9 cellular contexts compared by ENCODE assay signal in the genomic region with DNA sequence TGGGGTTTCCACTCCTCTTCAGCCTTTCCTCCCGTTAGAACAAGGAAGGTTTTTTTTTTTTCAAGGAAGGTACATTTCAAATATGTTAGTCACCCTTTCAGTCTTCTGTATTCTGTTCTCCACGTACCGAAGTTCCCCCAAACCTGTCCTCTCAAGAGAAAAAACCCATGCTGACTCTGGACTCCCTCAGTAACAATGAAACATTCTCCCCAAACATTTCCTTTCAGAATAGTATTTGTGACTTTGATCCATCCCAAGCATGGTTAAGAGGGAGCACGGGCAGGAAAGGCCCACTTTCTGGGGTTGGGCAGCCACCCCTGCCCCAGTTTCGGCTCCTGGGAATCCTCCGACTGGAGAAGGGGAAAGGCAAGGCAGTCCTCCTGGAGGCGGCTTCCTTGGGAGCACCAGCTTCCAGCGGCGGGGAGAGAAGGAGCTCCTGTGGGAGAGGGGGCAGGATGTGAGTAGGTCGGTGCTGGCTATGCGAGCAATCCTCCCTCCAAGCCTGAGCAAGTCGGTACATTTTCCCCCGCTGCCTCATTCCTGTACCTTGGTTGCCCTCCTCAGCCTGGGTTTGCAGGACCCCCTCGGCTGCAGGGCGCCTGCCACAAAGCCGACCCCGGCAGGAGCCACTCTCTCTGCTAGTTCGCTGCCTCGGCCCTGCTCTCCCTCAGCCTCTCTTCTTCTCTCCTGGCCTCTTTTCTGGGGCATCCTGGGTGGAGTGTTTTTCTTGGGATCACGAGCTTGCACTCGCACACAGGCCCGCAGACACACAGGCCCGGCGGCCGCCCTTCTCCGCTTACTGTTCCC. TPM values are rescaled to one million over a fixed set of nuclear protein-coding genes. Genes with fewer than 3 reads are reported as not detected.
A peak's percentile ranks its signal among the peaks of the same experiment; 100 is the strongest.
DNase-seq lines count a peak whose midpoint lies in the region; ATAC-seq and TF ChIP-seq lines count a peak whose summit lies in the region.
"Had no signal": no experiment of that assay in that cellular context is flagged by ENCODE, and none has a peak within 500 bp of the region (broad histone marks: within the 10 kb centered on the region; RNA-seq: fewer than 3 reads in every experiment).

No MANE protein-coding gene starts in this region.

- no peaks in the 10 kb centered on the region for H3K36me3 ChIP-seq in esophagus muscularis mucosa
- no peaks in the 10 kb centered on the region for H3K36me3 ChIP-seq in ovary
- H3K36me3 ChIP-seq in MM.1S (replicated peaks; ENCODE audit: insufficient read depth, low read length) = no peaks in the 10 kb centered on the region

- H3K9me3 ChIP-seq in esophagus muscularis mucosa = no peaks in the 10 kb centered on the region
- H3K9me3 ChIP-seq in ovary = no peaks in the 10 kb centered on the region
- no peaks in the 10 kb centered on the region for H3K9me3 ChIP-seq in MM.1S (replicated peaks; ENCODE audit: insufficient read depth, low read length)

- no peak overlapping the region for H2AFZ ChIP-seq in MM.1S (ENCODE audit: low read length)

- TF ChIP-seq CTCF in Calu3 (IDR thresholded peaks at IDR 0.05; ENCODE audit: unreplicated experiment) = no peak
- no peak for TF ChIP-seq CTCF in RWPE1 (conservative IDR thresholded peaks at IDR 0.05; ENCODE audit: low read depth)
- no peak for TF ChIP-seq CTCF in esophagus muscularis mucosa (IDR thresholded peaks at IDR 0.05)
- no peak for TF ChIP-seq CTCF in ovary (IDR thresholded peaks at IDR 0.05)
- TF ChIP-seq CTCF in MM.1S (IDR thresholded peaks at IDR 0.05; ENCODE audit: low read length) = no peak

- no peaks in the 10 kb centered on the region for H3F3A ChIP-seq in MM.1S (ENCODE audit: insufficient read depth, low read length)

- peaks cover 8% of the 10 kb centered on the region for H3K27me3 Mint-ChIP-seq in Calu3 (ENCODE audit: unreplicated experiment)

- H3K4me1 ChIP-seq in esophagus muscularis mucosa (peaks cover 26 to 54% (median 52%) of the 10 kb centered on the region in 4 donors), ovary (ENCODE audit: insufficient read depth) (peaks cover 4% of the 10 kb centered on the region), MM.1S (ENCODE audit: low read length) (no peaks in the 10 kb centered on the region)

- no peak overlapping the region for H3K4me2 ChIP-seq in MM.1S (ENCODE audit: low read depth, low read length)

- peak overlapping the region; percentile 66 for H3K27ac Mint-ChIP-seq in Calu3 (ENCODE audit: unreplicated experiment)
- H3K27ac Mint-ChIP-seq: activated naive CD8-positive, alpha-beta T cell treated with anti-CD3 and anti-CD28 coated beads, Interleukin-2, amount 10 ng/mL, durations not matched to agents 7 days and 5 days had no signal

- TF ChIP-seq EP300 in esophagus muscularis mucosa (IDR thresholded peaks at IDR 0.05) (no peak), ovary (IDR thresholded peaks at IDR 0.05) (no peak)

- DNase-seq in Calu3 (no peak), RWPE1 (ENCODE audit: low spot score) (peak; percentile 59), esophagus muscularis mucosa (ENCODE audit: extremely low spot score) (no peak), ovary (peak in 1 of 5 donors; percentile 46), MM.1S (no peak), iPS-NIHi11 (ENCODE audit: low spot score) (no peak), Kasumi-1 (lab: John Stamatoyannopoulos, UW) (no peak)
- DNase-seq: activated naive CD8-positive, alpha-beta T cell treated with anti-CD3 and anti-CD28 coated beads, Interleukin-2, amount 10 ng/mL, durations not matched to agents 7 days and 5 days had no signal

- H3K9me2 ChIP-seq in MM.1S (replicated peaks; ENCODE audit: insufficient read depth, low read length) = no peaks in the 10 kb centered on the region

- peaks cover 0 to 10% (median 0%) of the 10 kb centered on the region in 4 donors for H3K27me3 ChIP-seq in esophagus muscularis mucosa
- no peaks in the 10 kb centered on the region for H3K27me3 ChIP-seq in ovary
- peaks cover 21% of the 10 kb centered on the region for H3K27me3 ChIP-seq in MM.1S (replicated peaks; ENCODE audit: insufficient read depth, low read length)

- WGBS in esophagus muscularis mucosa = 19% methylated on average over 7 of the region's 26 CpGs
- WGBS in ovary, 3 donors = 27 to 31% (median 28%) methylated on average over 26 of the region's 26 CpGs

- CTCF ChIA-PET in Calu3 (lab: Charles Lee) = interaction anchor here (0.5 to 3.2 kb wide), 13 partner anchors 9 to 823 kb away, joined by 3 to 19 read pairs (median 4); no protein-coding TSS in a partner anchor
- CTCF ChIA-PET in RWPE1 (lab: Yijun Ruan, JAX) = interaction anchor here (0.5 to 3.3 kb wide), 16 partner anchors 11 to 415 kb away, joined by 3 to 14 read pairs (median 4); a partner anchor contains a TSS

- ATAC-seq in HG03439 (IDR thresholded peaks at IDR 0.05; ENCODE audit: unreplicated experiment) = no peak

- H3K9ac ChIP-seq in MM.1S (ENCODE audit: low read length) = no peak overlapping the region

- POLR2A ChIA-PET in RWPE1 (lab: Yijun Ruan, JAX; ENCODE audit: low non-redundant PET) = interaction anchor here (1.0 to 1.1 kb wide), 2 partner anchors 32 to 232 kb away, joined by 3 to 4 read pairs; no protein-coding TSS in a partner anchor

- intact Hi-C loops in Calu3 (cut with micrococcal nuclease; ENCODE audit: unreplicated experiment) = loop anchor here (2.0 kb wide), 1 partner anchor 17 kb away; no protein-coding TSS in a partner anchor
- intact Hi-C loops in esophagus muscularis mucosa (cut with DNase I) = loop anchor here (2.0 to 5.0 kb wide), 5 partner anchors 37 to 1241 kb away; a partner anchor contains a TSS
- intact Hi-C loops in ovary (cut with DNase I) = no loop called here

- TF ChIP-seq POLR2A in esophagus muscularis mucosa (IDR thresholded peaks at IDR 0.05; ENCODE audit: low read depth) (no peak), ovary (IDR thresholded peaks at IDR 0.05) (no peak)

- H3K79me2 ChIP-seq in MM.1S (ENCODE audit: low read length) = no peaks in the 10 kb centered on the region

- H3K36me3 Mint-ChIP-seq in Calu3 (ENCODE audit: insufficient read depth, unreplicated experiment) = peaks cover 17% of the 10 kb centered on the region

- H3K4me1 Mint-ChIP-seq in Calu3 (ENCODE audit: low read depth, unreplicated experiment) = peaks cover 42% of the 10 kb centered on the region

- no TSS peak for BruUV-seq in Calu3 (replicated peaks; lab: Mats Ljungman, UMichigan)

- H3K9me3 Mint-ChIP-seq in Calu3 (ENCODE audit: low read depth, unreplicated experiment) = no peaks in the 10 kb centered on the region
- H3K9me3 Mint-ChIP-seq: activated naive CD8-positive, alpha-beta T cell treated with anti-CD3 and anti-CD28 coated beads, Interleukin-2, amount 10 ng/mL, durations not matched to agents 7 days and 5 days had no signal

- H3K4me3 Mint-ChIP-seq in Calu3 (ENCODE audit: low read depth, unreplicated experiment) = peak overlapping the region; percentile 70

- H4K20me1 ChIP-seq in MM.1S (ENCODE audit: insufficient read depth, low read length) = no peaks in the 10 kb centered on the region

- H3K27ac ChIP-seq in RWPE1 (peak overlapping the region; percentile 95), esophagus muscularis mucosa (replicated peaks in 1 of 4) (peak overlapping the region; percentile 96 to 100 (median 99)), ovary (peak overlapping the region in 1 of 2 donors; percentile 34), MM.1S (ENCODE audit: low read length) (no peak overlapping the region)

- peak overlapping the region; percentile 79 to 100 (median 96) for H3K4me3 ChIP-seq in esophagus muscularis mucosa
- H3K4me3 ChIP-seq in ovary = peak overlapping the region; percentile 32
- no peak overlapping the region for H3K4me3 ChIP-seq in MM.1S (ENCODE audit: low read length)

RNA-seq across cellular contexts. Expression of a gene that starts 2.1 kb away (rescaled TPM):
- total RNA-seq in Calu3 (2022) (0.24 and 0.44 TPM in 2 replicates), esophagus muscularis mucosa (1 to 10 TPM in 1 of 4 donors, under 1 TPM in 3; 0.17 to 1.4 (median 0.56) TPM), ovary (1 to 10 TPM in 3 of 7 donors, under 1 TPM in 4; 0.23 to 1.5 (median 0.62) TPM)
- under 1 TPM; 0.45 to 0.88 TPM for polyA plus RNA-seq in ovary

RNA-seq across cellular contexts. Expression of a gene that starts 4.6 kb away (rescaled TPM):
- total RNA-seq in Calu3 (2022) (1.9 and 3.2 TPM in 2 replicates), esophagus muscularis mucosa (1 to 10 TPM; 3.3 to 5.4 (median 4.4) TPM), ovary (1 to 10 TPM in 3 of 7 donors, under 1 TPM in 2, not detected in 2; 0.36 to 9.0 (median 1.1) TPM)
- 1 to 10 TPM in 1 of 2 donors, under 1 TPM in 1; 0.73 to 1.8 TPM for polyA plus RNA-seq in ovary
- total RNA-seq: activated naive CD8-positive, alpha-beta T cell treated with anti-CD3 and anti-CD28 coated beads, Interleukin-2, amount 10 ng/mL, durations not matched to agents 7 days and 5 days had no signal

RNA-seq across cellular contexts. Expression of a gene that starts 32.7 kb away (rescaled TPM):
- total RNA-seq in Calu3 (2022) (1.0 and 1.2 TPM in 2 replicates), esophagus muscularis mucosa (10 to 100 TPM; 12.5 to 26.8 (median 18.1) TPM), ovary (10 to 100 TPM in 2 of 7 donors, 1 to 10 TPM in 3, under 1 TPM in 2; 0.22 to 34.0 (median 2.3) TPM)
- polyA plus RNA-seq in ovary = 10 to 100 TPM in 1 of 2 donors, 1 to 10 TPM in 1; 6.6 to 12.9 TPM

RNA-seq across cellular contexts. Expression of a gene that starts 45.6 kb away (rescaled TPM):
- total RNA-seq in Calu3 (2022) = 8.3 and 10.6 TPM in 2 replicates
- total RNA-seq in esophagus muscularis mucosa = 10 to 100 TPM in 3 of 4 donors, 1 to 10 TPM in 1; 7.8 to 24.8 (median 14.7) TPM
- total RNA-seq in ovary = 10 to 100 TPM in 2 of 7 donors, 1 to 10 TPM in 2, under 1 TPM in 3; 0.40 to 29.6 (median 1.4) TPM
- polyA plus RNA-seq in ovary = 1 to 10 TPM; 1.8 to 5.6 TPM
- total RNA-seq: activated naive CD8-positive, alpha-beta T cell treated with anti-CD3 and anti-CD28 coated beads, Interleukin-2, amount 10 ng/mL, durations not matched to agents 7 days and 5 days had no signal

RNA-seq across cellular contexts. Expression of a gene that starts 49.7 kb away (rescaled TPM):
- 11.4 and 12.4 TPM in 2 replicates for total RNA-seq in Calu3 (2022)
- total RNA-seq in esophagus muscularis mucosa = under 1 TPM in 2 of 4 donors, not detected in 2; 0.66 to 0.92 TPM
- total RNA-seq in ovary = 1 to 10 TPM in 3 of 7 donors, under 1 TPM in 4; 0.32 to 4.2 (median 0.43) TPM
- under 1 TPM in 1 of 2 donors, not detected in 1; 0.29 TPM for polyA plus RNA-seq in ovary
- total RNA-seq: activated naive CD8-positive, alpha-beta T cell treated with anti-CD3 and anti-CD28 coated beads, Interleukin-2, amount 10 ng/mL, durations not matched to agents 7 days and 5 days had no signal

Comparison
In these comparisons a context has a peak if more than half of its experiments do, and no peak if none do; other contexts are left out.
1. intact Hi-C loops: an anchor here in Calu3 (2.0 kb wide) and esophagus muscularis mucosa (2.0 to 5.0 kb wide); none called in ovary.